ENCODE assay signal across 21 cellular contexts in genomic region chr14:36555998-36556743, GRCh38. TPM values are rescaled to one million over a fixed set of nuclear protein-coding genes. Genes with fewer than 3 reads are reported as not detected.
"Had no signal": no experiment of that assay in that cellular context is flagged by ENCODE, and none has a peak within 500 bp of the region (broad histone marks: within the 10 kb centered on the region; RNA-seq: fewer than 3 reads in every experiment).

No MANE protein-coding gene starts in this region.

- ATAC-seq: activated CD4-positive, CD25-positive, alpha-beta regulatory T cell treated with anti-CD3 and anti-CD28 coated beads, Interleukin-2, amount 50 U/mL, for 24 hours; activated naive CD8-positive, alpha-beta T cell treated with anti-CD3 and anti-CD28 coated beads, Interleukin-2, amount 50 U/mL, for 24 hours; effector memory CD8-positive, alpha-beta T cell; foreskin keratinocyte had no signal

- H3K9me3 Mint-ChIP-seq: activated naive CD4-positive, alpha-beta T cell treated with anti-CD3 and anti-CD28 coated beads, Interleukin-2, amount 10 ng/mL, durations not matched to agents 7 days and 5 days; activated naive CD8-positive, alpha-beta T cell treated with anti-CD3 and anti-CD28 coated beads, Interleukin-2, amount 50 U/mL, for 24 hours; mesothelial cell of epicardium; nephron had no signal

- H3K27ac Mint-ChIP-seq: activated naive CD4-positive, alpha-beta T cell treated with anti-CD3 and anti-CD28 coated beads, Interleukin-2, amount 10 ng/mL, durations not matched to agents 7 days and 5 days; activated naive CD8-positive, alpha-beta T cell treated with anti-CD3 and anti-CD28 coated beads, Interleukin-2, amount 50 U/mL, for 24 hours; brain; effector memory CD8-positive, alpha-beta T cell; mesothelial cell of epicardium; nephron had no signal

- H3K36me3 Mint-ChIP-seq: activated naive CD4-positive, alpha-beta T cell treated with anti-CD3 and anti-CD28 coated beads, Interleukin-2, amount 10 ng/mL, durations not matched to agents 7 days and 5 days; brain; mesothelial cell of epicardium had no signal

- H2AFZ ChIP-seq: hepatocyte had no signal

- H3K4me3 Mint-ChIP-seq: activated naive CD4-positive, alpha-beta T cell treated with anti-CD3 and anti-CD28 coated beads, Interleukin-2, amount 10 ng/mL, durations not matched to agents 7 days and 5 days; activated naive CD8-positive, alpha-beta T cell treated with anti-CD3 and anti-CD28 coated beads, Interleukin-2, amount 50 U/mL, for 24 hours; brain; effector memory CD8-positive, alpha-beta T cell; mesothelial cell of epicardium; nephron had no signal

- H3K4me1 Mint-ChIP-seq: activated naive CD4-positive, alpha-beta T cell treated with anti-CD3 and anti-CD28 coated beads, Interleukin-2, amount 10 ng/mL, durations not matched to agents 7 days and 5 days; activated naive CD8-positive, alpha-beta T cell treated with anti-CD3 and anti-CD28 coated beads, Interleukin-2, amount 50 U/mL, for 24 hours; brain; mesothelial cell of epicardium; nephron had no signal

- H3K36me3 ChIP-seq: sigmoid colon, spleen had no signal

- H3K79me2 ChIP-seq: hepatocyte had no signal

- DNase-seq: activated CD4-positive, alpha-beta T cell treated with anti-CD3 and anti-CD28 coated beads, Interleukin-2, amount 50 U/mL, for 1 hour; activated CD8-positive, alpha-beta memory T cell treated with anti-CD3 and anti-CD28 coated beads, Interleukin-2, amount 50 U/mL, for 4 hours; activated effector memory CD4-positive, alpha-beta T cell treated with Interleukin-2 at 50 U/mL for 16 hours; effector memory CD8-positive, alpha-beta T cell; foreskin keratinocyte; islet precursor cell; sigmoid colon; spleen had no signal

- H3K4me1 ChIP-seq: foreskin keratinocyte, sigmoid colon, spleen had no signal

- H3K4me3 ChIP-seq: hepatocyte, sigmoid colon, spleen had no signal

- H3K9me3 ChIP-seq: sigmoid colon, spleen had no signal

- H3K27ac ChIP-seq: foreskin keratinocyte, hepatocyte, sigmoid colon, spleen had no signal

- H3K4me2 ChIP-seq: hepatocyte had no signal

RNA-seq across cellular contexts. Expression of gene NKX2-8, which starts 26.2 kb away (rescaled TPM):
- total RNA-seq: dermis microvascular lymphatic vessel endothelial cell, fibroblast of lung, foreskin keratinocyte, hepatocyte, left colon, lung microvascular endothelial cell, mesothelial cell of epicardium, renal cortical epithelial cell, sigmoid colon, spleen, urinary bladder had no signal
- polyA plus RNA-seq: fibroblast of lung, foreskin keratinocyte, hepatocyte, sigmoid colon, spleen, urinary bladder had no signal

RNA-seq across cellular contexts. Expression of gene NKX2-1, which starts 36.1 kb away (rescaled TPM):
- total RNA-seq: dermis microvascular lymphatic vessel endothelial cell, fibroblast of lung, foreskin keratinocyte, left colon, lung microvascular endothelial cell, mesothelial cell of epicardium, renal cortical epithelial cell, sigmoid colon, spleen, urinary bladder had no signal
- polyA plus RNA-seq: fibroblast of lung, foreskin keratinocyte, sigmoid colon, spleen, urinary bladder had no signal
